ENCODE assay signal across 8 cellular contexts in genomic region chr10:17257466-17258321, GRCh38. TPM values are rescaled to one million over a fixed set of nuclear protein-coding genes. Genes with fewer than 3 reads are reported as not detected.
DNase-seq lines count a peak whose midpoint lies in the region; ATAC-seq, FAIRE-seq and TF ChIP-seq lines count a peak whose summit lies in the region.

No MANE protein-coding gene starts in this region.

- H3K27me3 ChIP-seq in RWPE2 (ENCODE audit: insufficient read depth, poor library complexity, severe bottlenecking), result no peaks in the 10 kb centered on the region

- H3K9me3 Mint-ChIP-seq in activated naive CD4-positive, alpha-beta T cell treated with anti-CD3 and anti-CD28 coated beads, Interleukin-2, amount 50 U/mL, for 72 hours, result peaks cover 5 to 8% of the 10 kb centered on the region in 2 donors

- ATAC-seq in RWPE2 (ENCODE audit: low read depth), result peak; percentile 85
- ATAC-seq in activated naive CD4-positive, alpha-beta T cell treated with anti-CD3 and anti-CD28 coated beads, Interleukin-2, amount 50 U/mL, for 72 hours, result peak; percentile 74 to 84
- no peak for ATAC-seq in HG03469 (IDR thresholded peaks at IDR 0.05; ENCODE audit: unreplicated experiment)

- H3K4me1 ChIP-seq in RWPE2 (ENCODE audit: insufficient read depth, poor library complexity, severe bottlenecking), result no peaks in the 10 kb centered on the region

- H3K27ac Mint-ChIP-seq in activated naive CD4-positive, alpha-beta T cell treated with anti-CD3 and anti-CD28 coated beads, Interleukin-2, amount 50 U/mL, for 72 hours, result peak overlapping the region in 1 of 2 donors; percentile 23

- intact Hi-C loops in head of caudate nucleus (cut with DNase I), result loop anchor here (5.0 kb wide), 1 partner anchor 415 kb away; no protein-coding TSS in a partner anchor

- peak; percentile 92 for TF ChIP-seq CTCF in RWPE2 (IDR thresholded peaks at IDR 0.05; ENCODE audit: poor library complexity, severe bottlenecking)

- no peak for FAIRE-seq in HTR-8/SVneo (lab: Jason Lieb, UNC)

- H3K4me3 ChIP-seq in RWPE2 (ENCODE audit: severe bottlenecking), result no peak overlapping the region

- H3K27ac ChIP-seq in RWPE2 (ENCODE audit: poor library complexity, severe bottlenecking), result no peak overlapping the region

- DNase-seq in COLO668 (lab: John Stamatoyannopoulos, UW; ENCODE audit: unreplicated experiment), result peak; percentile 6
- DNase-seq in GM19240 (ENCODE audit: insufficient read length, low spot score), result peak; percentile 20
- peak; percentile 31 for DNase-seq in HTR-8/SVneo (ENCODE audit: insufficient read length, low spot score)
- DNase-seq in RWPE2 (ENCODE audit: low spot score), result no peak
- DNase-seq in activated naive CD4-positive, alpha-beta T cell treated with anti-CD3 and anti-CD28 coated beads, Interleukin-2, amount 50 U/mL, for 72 hours (ENCODE audit: low spot score in 2 of 2), result peak in 1 of 2 donors; percentile 58
- peak in 37 of 42 donors; percentile 4 to 87 (median 58) for DNase-seq in head of caudate nucleus
- peak; percentile 76 for DNase-seq in pons (ENCODE audit: low spot score)

- H3K36me3 Mint-ChIP-seq in activated naive CD4-positive, alpha-beta T cell treated with anti-CD3 and anti-CD28 coated beads, Interleukin-2, amount 50 U/mL, for 72 hours, result peaks cover 0 to 14% of the 10 kb centered on the region in 2 donors

- no peaks in the 10 kb centered on the region for H3K36me3 ChIP-seq in RWPE2 (ENCODE audit: low read depth)

- H3K9me3 ChIP-seq in RWPE2 (ENCODE audit: severe bottlenecking), result peaks cover 13% of the 10 kb centered on the region

RNA-seq across cellular contexts. Expression of gene VIM, which starts 29.7 kb away (rescaled TPM):
- total RNA-seq in activated naive CD4-positive, alpha-beta T cell treated with anti-CD3 and anti-CD28 coated beads, Interleukin-2, amount 50 U/mL, for 72 hours, result 100 to 1,000 TPM; 238 to 296 TPM

RNA-seq across cellular contexts. Expression of gene TRDMT1, which starts 56.2 kb away (rescaled TPM):
- total RNA-seq in activated naive CD4-positive, alpha-beta T cell treated with anti-CD3 and anti-CD28 coated beads, Interleukin-2, amount 50 U/mL, for 72 hours, result 1 to 10 TPM; 7.1 to 9.4 TPM
